ENCODE assay signal across 15 cellular contexts in genomic region chr11:130725417-130726233, GRCh38.
DNase-seq lines count a peak whose midpoint lies in the region; ATAC-seq and FAIRE-seq lines count a peak whose summit lies in the region.
"Had no signal": no experiment of that assay in that cellular context is flagged by ENCODE, and none has a peak within 500 bp of the region (broad histone marks: within the 10 kb centered on the region; RNA-seq: fewer than 3 reads in every experiment).

No MANE protein-coding gene starts in this region.

- H3K4me1 ChIP-seq in mesenchymal stem cell (ENCODE audit: control insufficient read depth, insufficient read depth, low read depth, low read length) = peaks cover 19% of the 10 kb centered on the region
- no peaks in the 10 kb centered on the region for H3K4me1 ChIP-seq in effector memory CD4-positive, alpha-beta T cell (ENCODE audit: control insufficient read depth, insufficient read depth, low read length, poor library complexity, severe bottlenecking)
- H3K4me1 ChIP-seq: parathyroid adenoma had no signal

- no peaks in the 10 kb centered on the region for H3K36me3 ChIP-seq in mesenchymal stem cell (ENCODE audit: control insufficient read depth in 1 of 2, insufficient read depth in 2 of 2, low read depth in 1 of 2, low read length in 2 of 2)
- H3K36me3 ChIP-seq in effector memory CD4-positive, alpha-beta T cell (ENCODE audit: control insufficient read depth, insufficient read depth, low read length) = no peaks in the 10 kb centered on the region
- H3K36me3 ChIP-seq: esophagus squamous epithelium, thoracic aorta had no signal

- H2BK12ac ChIP-seq in mesenchymal stem cell (ENCODE audit: low read length in 2 of 2) = no peak overlapping the region

- no peak overlapping the region for H3K9ac ChIP-seq in mesenchymal stem cell (ENCODE audit: low read length)
- H3K9ac ChIP-seq: parathyroid adenoma had no signal

- H3K4me2 ChIP-seq in mesenchymal stem cell (ENCODE audit: low read length, poor library complexity, severe bottlenecking) = no peak overlapping the region

- no peak for FAIRE-seq in RCC 7860 (lab: Jason Lieb, UNC)

- H3K4ac ChIP-seq in mesenchymal stem cell (ENCODE audit: low read depth in 1 of 2, low read length in 2 of 2) = peak overlapping the region in 1 of 2 experiments; percentile 27

- H2BK5ac ChIP-seq in mesenchymal stem cell (ENCODE audit: low read depth, low read length, poor library complexity, severe bottlenecking) = no peak overlapping the region

- no peak for ATAC-seq in GM21717 (IDR thresholded peaks at IDR 0.05; ENCODE audit: unreplicated experiment)

- H3K9me3 ChIP-seq in mesenchymal stem cell (ENCODE audit: control insufficient read depth, low read length) = peaks cover 15% of the 10 kb centered on the region
- H3K9me3 ChIP-seq in effector memory CD4-positive, alpha-beta T cell (ENCODE audit: control insufficient read depth, low read length) = no peaks in the 10 kb centered on the region

- H4K8ac ChIP-seq in mesenchymal stem cell (ENCODE audit: low read length) = no peak overlapping the region

- no peak overlapping the region for H2BK120ac ChIP-seq in mesenchymal stem cell (ENCODE audit: low read depth, low read length)

- DNase-seq in EL = peak; percentile 47
- peak; percentile 9 for DNase-seq in RCC 7860 (ENCODE audit: low spot score)
- no peak for DNase-seq in epithelial cell of prostate (ENCODE audit: low read depth, low spot score)
- DNase-seq in mesenchymal stem cell = peak; percentile 30
- no peak for DNase-seq in effector memory CD4-positive, alpha-beta T cell
- DNase-seq in NCI-H524 (lab: John Stamatoyannopoulos, UW) = no peak
- no peak for DNase-seq in amniotic stem cell (lab: John Stamatoyannopoulos, UW)
- DNase-seq: activated naive CD4-positive, alpha-beta T cell treated with anti-CD3 and anti-CD28 coated beads for 36 hours; cerebellar nuclear complex; esophagus squamous epithelium; NCI-H2107 had no signal

- H3K27ac ChIP-seq in epithelial cell of prostate = peak overlapping the region; percentile 8
- no peak overlapping the region for H3K27ac ChIP-seq in mesenchymal stem cell (ENCODE audit: low read length, poor library complexity, severe bottlenecking)
- H3K27ac ChIP-seq in effector memory CD4-positive, alpha-beta T cell (ENCODE audit: insufficient read depth, low read length, poor library complexity, severe bottlenecking) = no peak overlapping the region
- H3K27ac ChIP-seq: parathyroid adenoma, VCaP had no signal

- H3K14ac ChIP-seq in mesenchymal stem cell (ENCODE audit: low read length in 2 of 2) = no peak overlapping the region

- H3K23ac ChIP-seq in mesenchymal stem cell (ENCODE audit: low read length in 2 of 2) = no peak overlapping the region

- WGBS in mesenchymal stem cell = 75% methylated on average over 5 of the region's 5 CpGs

- no peak overlapping the region for H2BK15ac ChIP-seq in mesenchymal stem cell (ENCODE audit: low read depth, poor library complexity, severe bottlenecking)

- H2AK5ac ChIP-seq in mesenchymal stem cell (ENCODE audit: low read length, severe bottlenecking) = peak overlapping the region; percentile 47

- no peaks in the 10 kb centered on the region for H3K27me3 ChIP-seq in mesenchymal stem cell (ENCODE audit: control insufficient read depth in 1 of 2, insufficient read depth in 1 of 2, low read length in 2 of 2)
- H3K27me3 ChIP-seq in effector memory CD4-positive, alpha-beta T cell (replicated peaks; ENCODE audit: control insufficient read depth, insufficient read depth, low read length, poor library complexity, severe bottlenecking) = no peaks in the 10 kb centered on the region
- H3K27me3 ChIP-seq: esophagus squamous epithelium had no signal

- H3K18ac ChIP-seq in mesenchymal stem cell (ENCODE audit: low read depth in 1 of 2, low read length in 2 of 2) = no peak overlapping the region

- H3K79me1 ChIP-seq in mesenchymal stem cell (replicated peaks; ENCODE audit: low read length, poor library complexity, severe bottlenecking) = no peaks in the 10 kb centered on the region

- no peak overlapping the region for H3K4me3 ChIP-seq in mesenchymal stem cell (ENCODE audit: insufficient read depth in 1 of 2, low read depth in 1 of 2, low read length in 2 of 2)
- no peak overlapping the region for H3K4me3 ChIP-seq in effector memory CD4-positive, alpha-beta T cell (ENCODE audit: insufficient read depth, low read depth, low read length, poor library complexity, severe bottlenecking)
- H3K4me3 ChIP-seq: esophagus squamous epithelium, thoracic aorta had no signal

- H4K91ac ChIP-seq in mesenchymal stem cell (ENCODE audit: low read length) = no peak overlapping the region

- H2AFZ ChIP-seq in mesenchymal stem cell (ENCODE audit: low read depth, low read length) = no peak overlapping the region
- H2AFZ ChIP-seq: parathyroid adenoma had no signal

Comparison
In these comparisons a context has a peak if more than half of its experiments do, and no peak if none do; other contexts are left out.
1. DNase-seq: peak in EL (single experiment), RCC 7860 (single experiment) and mesenchymal stem cell (single experiment); none in epithelial cell of prostate (single experiment), effector memory CD4-positive, alpha-beta T cell (0 of 3), NCI-H524 (0 of 2) and amniotic stem cell (single experiment).